Comparison of ENCODE assay signal across 16 cellular contexts in genomic region chr6:107635058-107635515, GRCh38.
DNase-seq lines count a peak whose midpoint lies in the region; ATAC-seq and TF ChIP-seq lines count a peak whose summit lies in the region.
"Had no signal": no experiment of that assay in that cellular context is flagged by ENCODE, and none has a peak within 500 bp of the region (broad histone marks: within the 10 kb centered on the region; RNA-seq: fewer than 3 reads in every experiment).

No MANE protein-coding gene starts in this region.

- POLR2A ChIA-PET in activated naive CD8-positive, alpha-beta T cell treated with anti-CD3 and anti-CD28 coated beads, Interleukin-2, amount 10 ng/mL, durations not matched to agents 7 days and 5 days (lab: Charles Lee) = interaction anchor here (1.0 to 2.0 kb wide), 2 partner anchors 22 to 175 kb away, joined by 4 to 10 read pairs; partner anchors contain the start of gene PDSS2

- no peak for TF ChIP-seq POLR2A in GM18505 (IDR thresholded peaks at IDR 0.05; ENCODE audit: borderline replicate concordance, extremely low read depth, insufficient read depth, insufficient read length)

- H3K4me3 ChIP-seq in mesendoderm (ENCODE audit: low read length) (no peak overlapping the region), urinary bladder (ENCODE audit: low read depth, low read length) (peak overlapping the region; percentile 32)
- H3K4me3 ChIP-seq: HAP-1 had no signal

- H3K4me1 ChIP-seq in mesendoderm (ENCODE audit: control insufficient read depth, low read depth, low read length) = no peaks in the 10 kb centered on the region
- H3K4me1 ChIP-seq in urinary bladder (ENCODE audit: insufficient read depth) = peaks cover 4% of the 10 kb centered on the region
- H3K4me1 ChIP-seq: HAP-1 had no signal

- H2BK15ac ChIP-seq in mesendoderm (replicated peaks; ENCODE audit: low read depth) = no peak overlapping the region

- H2AK5ac ChIP-seq in mesendoderm (ENCODE audit: low read length) = no peak overlapping the region

- H3K27ac ChIP-seq in mesendoderm (ENCODE audit: low read depth, low read length) (no peak overlapping the region), urinary bladder (ENCODE audit: low read depth) (no peak overlapping the region)
- H3K27ac ChIP-seq: upper lobe of left lung had no signal

- no peaks in the 10 kb centered on the region for H3K79me1 ChIP-seq in mesendoderm (ENCODE audit: low read length)

- no peak overlapping the region for H3K27ac Mint-ChIP-seq in activated naive CD8-positive, alpha-beta T cell treated with anti-CD3 and anti-CD28 coated beads, Interleukin-2, amount 10 ng/mL, durations not matched to agents 7 days and 5 days
- H3K27ac Mint-ChIP-seq: nephron progenitor cell had no signal

- H3K36me3 ChIP-seq in mesendoderm (ENCODE audit: control insufficient read depth, insufficient read depth, low read length) (no peaks in the 10 kb centered on the region), urinary bladder (ENCODE audit: insufficient read depth) (no peaks in the 10 kb centered on the region)

- H3K9ac ChIP-seq in mesendoderm (ENCODE audit: low read length) = no peak overlapping the region

- H3K4me3 Mint-ChIP-seq in activated naive CD8-positive, alpha-beta T cell treated with anti-CD3 and anti-CD28 coated beads, Interleukin-2, amount 10 ng/mL, durations not matched to agents 7 days and 5 days = peak overlapping the region; percentile 46
- H3K4me3 Mint-ChIP-seq: nephron progenitor cell had no signal

- peak overlapping the region; percentile 43 for H3K56ac ChIP-seq in mesendoderm (ENCODE audit: low read length)

- H3K18ac ChIP-seq in mesendoderm (ENCODE audit: low read length) = no peak overlapping the region

- peaks cover 13% of the 10 kb centered on the region for H3K4me1 Mint-ChIP-seq in activated naive CD8-positive, alpha-beta T cell treated with anti-CD3 and anti-CD28 coated beads, Interleukin-2, amount 10 ng/mL, durations not matched to agents 7 days and 5 days

- no peaks in the 10 kb centered on the region for H3K9me3 Mint-ChIP-seq in activated naive CD8-positive, alpha-beta T cell treated with anti-CD3 and anti-CD28 coated beads, Interleukin-2, amount 10 ng/mL, durations not matched to agents 7 days and 5 days

- H3K4me2 ChIP-seq in mesendoderm (ENCODE audit: low read length) = no peak overlapping the region

- peaks cover 60% of the 10 kb centered on the region for H3K27me3 Mint-ChIP-seq in activated naive CD8-positive, alpha-beta T cell treated with anti-CD3 and anti-CD28 coated beads, Interleukin-2, amount 10 ng/mL, durations not matched to agents 7 days and 5 days

- H3K23ac ChIP-seq in mesendoderm (ENCODE audit: low read length) = no peak overlapping the region

- no peaks in the 10 kb centered on the region for H3K27me3 ChIP-seq in mesendoderm (ENCODE audit: insufficient read depth, low read length, poor library complexity)

- H2BK5ac ChIP-seq in mesendoderm (ENCODE audit: low read length) = no peak overlapping the region

- no peak overlapping the region for H3K4ac ChIP-seq in mesendoderm (ENCODE audit: low read depth, low read length)

- WGBS in mesendoderm (ENCODE audit: extremely low coverage, insufficient coverage, low lambda C conversion rate) = no CpG with 5 or more reads among the region's 39 CpGs
- WGBS in urinary bladder = 60% methylated on average over 39 of the region's 39 CpGs

- H4K8ac ChIP-seq in mesendoderm (ENCODE audit: low read depth, low read length) = no peak overlapping the region

- H3K36me3 Mint-ChIP-seq in activated naive CD8-positive, alpha-beta T cell treated with anti-CD3 and anti-CD28 coated beads, Interleukin-2, amount 10 ng/mL, durations not matched to agents 7 days and 5 days = peaks cover 2% of the 10 kb centered on the region

- no peak for ATAC-seq in activated naive CD8-positive, alpha-beta T cell treated with anti-CD3 and anti-CD28 coated beads, Interleukin-2, amount 10 ng/mL, durations not matched to agents 7 days and 5 days (ENCODE audit: low read depth)
- ATAC-seq in GM18505 (IDR thresholded peaks at IDR 0.05; ENCODE audit: unreplicated experiment) = no peak

- no peak overlapping the region for H2BK120ac ChIP-seq in mesendoderm (ENCODE audit: low read depth, low read length)

- peak; percentile 20 for DNase-seq in stimulated activated CD4-positive, alpha-beta T cell treated with anti-CD3 and anti-CD28 coated beads, Interleukin-15, amount 100 ng/mL, for 24 hours
- DNase-seq in stimulated activated CD4-positive, alpha-beta T cell treated with anti-CD3 and anti-CD28 coated beads, Interleukin-12 subunit alpha, Interleukin-12 subunit beta, amount 100 ng/mL, for 4 hours = no peak
- DNase-seq in activated naive CD8-positive, alpha-beta T cell treated with anti-CD3 and anti-CD28 coated beads, Interleukin-2, amount 10 ng/mL, durations not matched to agents 7 days and 5 days = no peak
- DNase-seq in mesendoderm (no peak), H4 (ENCODE audit: low spot score) (no peak)
- DNase-seq in effector CD8-positive, alpha-beta T cell (lab: John Stamatoyannopoulos, UW) = no peak
- DNase-seq: DMS 273 treated with DMSO at 0.1 percent for 48 hours, IMR-90, NCI-H1092, NCI-H2171, NCI-H82, nephron progenitor cell had no signal

- H4K5ac ChIP-seq in mesendoderm (ENCODE audit: low read length) = no peak overlapping the region

- no peaks in the 10 kb centered on the region for H3K79me2 ChIP-seq in mesendoderm (ENCODE audit: control insufficient read depth, insufficient read depth, low read length)
